1 cellular context compared by ENCODE assay signal in the genomic region with DNA sequence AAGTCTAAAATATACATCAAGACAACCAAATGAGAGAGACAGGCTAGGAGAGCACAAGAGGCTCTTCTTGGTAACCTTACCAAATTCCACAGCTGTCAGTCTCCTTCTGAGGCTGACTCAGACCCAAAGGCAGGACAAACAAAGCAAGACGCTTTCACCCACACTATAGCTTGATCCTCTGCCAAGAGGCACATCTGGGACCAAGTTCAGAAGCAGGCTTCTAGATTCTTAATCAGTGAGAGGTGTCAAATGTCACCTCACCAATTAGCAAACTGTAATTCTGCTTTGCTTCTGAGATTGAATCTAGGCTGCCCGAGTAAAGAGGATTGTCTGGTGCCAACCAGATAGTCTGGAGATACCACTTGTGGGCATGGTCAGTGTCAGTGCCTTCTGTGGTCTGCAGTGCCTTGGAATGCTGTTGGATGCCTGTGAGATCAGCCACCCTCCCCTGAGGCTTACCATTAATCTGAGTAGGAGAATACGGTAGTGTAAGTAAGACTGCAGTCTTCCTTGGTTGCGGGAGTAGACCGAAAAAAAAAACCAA.
TF ChIP-seq lines count a peak whose summit lies in the region.

No MANE protein-coding gene starts in this region.

TF ChIP-seq in SK-N-SH, 30 proteins besides CTCF, POLR2A, EP300 and RAD21 (continued from another document):
- TF ChIP-seq, protein P1, sequence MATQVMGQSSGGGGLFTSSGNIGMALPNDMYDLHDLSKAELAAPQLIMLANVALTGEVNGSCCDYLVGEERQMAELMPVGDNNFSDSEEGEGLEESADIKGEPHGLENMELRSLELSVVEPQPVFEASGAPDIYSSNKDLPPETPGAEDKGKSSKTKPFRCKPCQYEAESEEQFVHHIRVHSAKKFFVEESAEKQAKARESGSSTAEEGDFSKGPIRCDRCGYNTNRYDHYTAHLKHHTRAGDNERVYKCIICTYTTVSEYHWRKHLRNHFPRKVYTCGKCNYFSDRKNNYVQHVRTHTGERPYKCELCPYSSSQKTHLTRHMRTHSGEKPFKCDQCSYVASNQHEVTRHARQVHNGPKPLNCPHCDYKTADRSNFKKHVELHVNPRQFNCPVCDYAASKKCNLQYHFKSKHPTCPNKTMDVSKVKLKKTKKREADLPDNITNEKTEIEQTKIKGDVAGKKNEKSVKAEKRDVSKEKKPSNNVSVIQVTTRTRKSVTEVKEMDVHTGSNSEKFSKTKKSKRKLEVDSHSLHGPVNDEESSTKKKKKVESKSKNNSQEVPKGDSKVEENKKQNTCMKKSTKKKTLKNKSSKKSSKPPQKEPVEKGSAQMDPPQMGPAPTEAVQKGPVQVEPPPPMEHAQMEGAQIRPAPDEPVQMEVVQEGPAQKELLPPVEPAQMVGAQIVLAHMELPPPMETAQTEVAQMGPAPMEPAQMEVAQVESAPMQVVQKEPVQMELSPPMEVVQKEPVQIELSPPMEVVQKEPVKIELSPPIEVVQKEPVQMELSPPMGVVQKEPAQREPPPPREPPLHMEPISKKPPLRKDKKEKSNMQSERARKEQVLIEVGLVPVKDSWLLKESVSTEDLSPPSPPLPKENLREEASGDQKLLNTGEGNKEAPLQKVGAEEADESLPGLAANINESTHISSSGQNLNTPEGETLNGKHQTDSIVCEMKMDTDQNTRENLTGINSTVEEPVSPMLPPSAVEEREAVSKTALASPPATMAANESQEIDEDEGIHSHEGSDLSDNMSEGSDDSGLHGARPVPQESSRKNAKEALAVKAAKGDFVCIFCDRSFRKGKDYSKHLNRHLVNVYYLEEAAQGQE (IDR thresholded peaks at IDR 0.05; ENCODE audit: low read depth, low read length): 0 out of 2 replicates have a peak, but pooled peaks have one; percentile 22
- TF ChIP-seq NFIC (IDR thresholded peaks at IDR 0.05; ENCODE audit: borderline replicate concordance) (peak; percentile 88), RXRA (IDR thresholded peaks at IDR 0.05; ENCODE audit: borderline replicate concordance, low read depth) (peak; percentile 80), POLR2AphosphoS5 (IDR thresholded peaks at IDR 0.05; ENCODE audit: low read depth, low read length) (peak; percentile 70), SMC3 (IDR thresholded peaks at IDR 0.05; ENCODE audit: low read depth, low read length) (no peak), JUND (IDR thresholded peaks at IDR 0.05) (peak; percentile 59), FOSL2 (IDR thresholded peaks at IDR 0.05; ENCODE audit: borderline replicate concordance, low read depth) (peak; percentile 58; the same call in 1 of the 2 replicates), GATA2 (CRISPR knock-in tag; IDR thresholded peaks at IDR 0.05) (no peak), GABPA (IDR thresholded peaks at IDR 0.05; ENCODE audit: low read depth) (no peak), TAF1 (IDR thresholded peaks at IDR 0.05; ENCODE audit: borderline replicate concordance, low read depth, low read length) (0 out of 2 replicates have a peak, but pooled peaks have one; percentile 21), TEAD4 (IDR thresholded peaks at IDR 0.05; ENCODE audit: borderline replicate concordance, insufficient read depth) (peak; percentile 85; the same call in 1 of the 2 replicates), MXI1 (IDR thresholded peaks at IDR 0.05; ENCODE audit: low read depth, low read length) (no peak)
- TF ChIP-seq, protein P2, sequence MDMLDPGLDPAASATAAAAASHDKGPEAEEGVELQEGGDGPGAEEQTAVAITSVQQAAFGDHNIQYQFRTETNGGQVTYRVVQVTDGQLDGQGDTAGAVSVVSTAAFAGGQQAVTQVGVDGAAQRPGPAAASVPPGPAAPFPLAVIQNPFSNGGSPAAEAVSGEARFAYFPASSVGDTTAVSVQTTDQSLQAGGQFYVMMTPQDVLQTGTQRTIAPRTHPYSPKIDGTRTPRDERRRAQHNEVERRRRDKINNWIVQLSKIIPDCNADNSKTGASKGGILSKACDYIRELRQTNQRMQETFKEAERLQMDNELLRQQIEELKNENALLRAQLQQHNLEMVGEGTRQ (IDR thresholded peaks at IDR 0.05; ENCODE audit: borderline replicate concordance, low read depth, low read length): no peak
- TF ChIP-seq, protein P3, sequence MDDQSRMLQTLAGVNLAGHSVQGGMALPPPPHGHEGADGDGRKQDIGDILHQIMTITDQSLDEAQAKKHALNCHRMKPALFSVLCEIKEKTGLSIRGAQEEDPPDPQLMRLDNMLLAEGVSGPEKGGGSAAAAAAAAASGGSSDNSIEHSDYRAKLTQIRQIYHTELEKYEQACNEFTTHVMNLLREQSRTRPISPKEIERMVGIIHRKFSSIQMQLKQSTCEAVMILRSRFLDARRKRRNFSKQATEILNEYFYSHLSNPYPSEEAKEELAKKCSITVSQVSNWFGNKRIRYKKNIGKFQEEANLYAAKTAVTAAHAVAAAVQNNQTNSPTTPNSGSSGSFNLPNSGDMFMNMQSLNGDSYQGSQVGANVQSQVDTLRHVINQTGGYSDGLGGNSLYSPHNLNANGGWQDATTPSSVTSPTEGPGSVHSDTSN (IDR thresholded peaks at IDR 0.05): peak; percentile 74
